In the genomic region with DNA sequence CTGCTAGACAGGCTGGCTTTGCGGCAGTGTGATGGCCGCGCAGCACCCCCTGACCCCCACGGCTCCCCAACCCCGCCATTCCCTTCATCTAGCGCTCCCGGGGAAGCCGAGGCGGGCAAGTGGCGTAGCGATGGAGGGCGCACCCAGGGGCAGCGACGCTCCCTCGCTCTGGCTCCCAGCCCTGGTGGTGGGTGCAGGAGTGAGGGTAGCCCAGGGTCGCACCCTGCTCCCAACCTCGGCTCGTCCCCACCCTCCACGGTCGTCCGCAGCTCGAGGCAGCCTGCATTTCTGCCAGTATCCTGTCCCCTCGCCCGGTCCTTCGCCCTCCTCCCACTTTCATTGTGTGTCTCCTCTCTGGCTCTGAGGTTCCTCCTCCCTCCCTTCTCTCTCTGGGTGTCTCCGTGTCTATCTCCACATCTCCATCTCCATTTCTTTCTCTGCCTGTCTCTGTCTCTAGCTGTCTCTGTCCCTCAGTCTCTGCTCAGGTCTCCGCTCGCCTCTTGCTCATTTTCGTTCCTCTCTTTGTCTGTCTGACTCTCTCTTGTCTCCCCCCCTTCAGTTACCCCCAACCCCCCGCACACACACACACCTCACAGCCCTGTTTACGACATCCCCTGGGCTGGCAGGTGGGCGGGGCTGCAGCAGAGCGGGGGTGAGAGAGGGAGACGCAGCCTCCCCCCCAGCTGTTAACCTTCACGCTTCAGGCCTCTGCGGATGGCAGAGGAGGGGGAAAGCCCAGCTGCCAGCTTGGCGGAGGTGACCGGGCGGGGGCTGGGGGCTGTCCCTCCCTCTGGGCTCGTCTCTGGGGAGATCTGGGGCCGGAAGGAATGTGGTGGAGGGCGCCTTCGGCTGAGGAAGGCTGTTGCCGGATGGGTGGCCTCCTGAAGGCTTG, we compare ENCODE assay signal across 8 cellular contexts. TPM values are rescaled to one million over a fixed set of nuclear protein-coding genes. Genes with fewer than 3 reads are reported as not detected.
A peak's percentile ranks its signal among the peaks of the same experiment; 100 is the strongest.
DNase-seq lines count a peak whose midpoint lies in the region; ATAC-seq and TF ChIP-seq lines count a peak whose summit lies in the region.

No MANE protein-coding gene starts in this region.

- H3K9me3 ChIP-seq in colonic mucosa, result no peaks in the 10 kb centered on the region
- no peaks in the 10 kb centered on the region for H3K9me3 ChIP-seq in mucosa of descending colon

- intact Hi-C loops in Right ventricle myocardium superior (cut with DNase I) (no loop called here), cardiac septum (cut with DNase I) (no loop called here), colonic mucosa (cut with DNase I) (no loop called here), mucosa of descending colon (cut with DNase I, micrococcal nuclease) (no loop called here)

- H3K36me3 ChIP-seq in colonic mucosa (no peaks in the 10 kb centered on the region), mucosa of descending colon (ENCODE audit: low read depth) (no peaks in the 10 kb centered on the region)

- H3K9ac ChIP-seq in colonic mucosa (ENCODE audit: low read depth in 2 of 2, low read length in 2 of 2), result peak overlapping the region in 1 of 2 donors; percentile 43

- H3K4me3 ChIP-seq in colonic mucosa (peak overlapping the region; percentile 24), mucosa of descending colon (no peak overlapping the region)

- DNase-seq in Right ventricle myocardium superior (no peak), cardiac septum (ENCODE audit: low spot score) (no peak), colonic mucosa (no peak), mucosa of descending colon (peak in 2 of 3 donors; percentile 48 to 77), foreskin keratinocyte (no peak)
- DNase-seq in activated CD4-positive, alpha-beta T cell treated with anti-CD3 and anti-CD28 coated beads for 24 hours (ENCODE audit: low read depth in 2 of 2), result peak; percentile 50 to 57
- peak; percentile 62 to 69 for DNase-seq in stimulated activated CD8-positive, alpha-beta memory T cell treated with anti-CD3 and anti-CD28 coated beads, Interleukin-7, amount 100 ng/mL, for 48 hours (ENCODE audit: extremely low read depth in 1 of 2, low read depth in 1 of 2)

- H3K27ac ChIP-seq in colonic mucosa, result no peak overlapping the region
- H3K27ac ChIP-seq in foreskin keratinocyte, result no peak overlapping the region

- TF ChIP-seq CTCF in colonic mucosa (IDR thresholded peaks at IDR 0.05) (no peak), mucosa of descending colon (IDR thresholded peaks at IDR 0.05) (no peak), foreskin keratinocyte (conservative IDR thresholded peaks at IDR 0.05) (no peak)

- H3K4me1 ChIP-seq in colonic mucosa (peaks cover 10% of the 10 kb centered on the region), mucosa of descending colon (ENCODE audit: low read depth) (peaks cover 23% of the 10 kb centered on the region), foreskin keratinocyte (peaks cover 4% of the 10 kb centered on the region)

- peaks cover 30% of the 10 kb centered on the region for H3K27me3 ChIP-seq in colonic mucosa
- peaks cover 86% of the 10 kb centered on the region for H3K27me3 ChIP-seq in foreskin keratinocyte

- peak; percentile 11 for ATAC-seq in Right ventricle myocardium superior (ENCODE audit: poor library complexity)
- ATAC-seq in HG03442 (IDR thresholded peaks at IDR 0.05; ENCODE audit: unreplicated experiment), result peak; percentile 38
- peak; percentile 49 for ATAC-seq in mucosa of descending colon
- no peak for ATAC-seq in foreskin keratinocyte

RNA-seq across cellular contexts. Expression of gene PSD2, which starts 48.7 kb away (rescaled TPM):
- total RNA-seq in Right ventricle myocardium superior, result not detected
- total RNA-seq in cardiac septum, result 0.08 TPM
- total RNA-seq in colonic mucosa, result under 1 TPM; 0.05 to 0.11 TPM
- under 1 TPM in 2 of 3 donors, not detected in 1; 0.07 to 0.25 TPM for total RNA-seq in mucosa of descending colon
- not detected in 2 replicates for total RNA-seq in foreskin keratinocyte
- polyA plus RNA-seq in foreskin keratinocyte, result not detected in 2 replicates

Comparison
In these comparisons a context has a peak if more than half of its experiments do, and no peak if none do; other contexts are left out.
1. DNase-seq: peak in activated CD4-positive, alpha-beta T cell treated with anti-CD3 and anti-CD28 coated beads for 24 hours (2 of 2), mucosa of descending colon (2 of 3) and stimulated activated CD8-positive, alpha-beta memory T cell treated with anti-CD3 and anti-CD28 coated beads, Interleukin-7, amount 100 ng/mL, for 48 hours (2 of 2); none in Right ventricle myocardium superior (single experiment), cardiac septum (single experiment), colonic mucosa (single experiment) and foreskin keratinocyte (0 of 2).